In genomic region chr6:33430334-33430733, GRCh38 we compare ENCODE assay signal across 1 cellular context.
TF ChIP-seq lines count a peak whose summit lies in the region.

No MANE protein-coding gene starts in this region.

TF ChIP-seq in GM23338, 12 proteins besides CTCF, POLR2A, EP300 and RAD21 (continued from another document):
- no peak for TF ChIP-seq ZNF462 (CRISPR knock-in tag; IDR thresholded peaks at IDR 0.05)
- TF ChIP-seq POLR2AphosphoS5 (IDR thresholded peaks at IDR 0.05; ENCODE audit: low read depth), result no peak
- TF ChIP-seq ZNF114 (CRISPR knock-in tag; IDR thresholded peaks at IDR 0.05), result no peak
- TF ChIP-seq STAT1 (IDR thresholded peaks at IDR 0.05; ENCODE audit: unreplicated experiment), result no peak
- no peak for TF ChIP-seq EZH2 (IDR thresholded peaks at IDR 0.05; ENCODE audit: low read depth, unreplicated experiment)
